22 cellular contexts compared by ENCODE assay signal in the genomic region with DNA sequence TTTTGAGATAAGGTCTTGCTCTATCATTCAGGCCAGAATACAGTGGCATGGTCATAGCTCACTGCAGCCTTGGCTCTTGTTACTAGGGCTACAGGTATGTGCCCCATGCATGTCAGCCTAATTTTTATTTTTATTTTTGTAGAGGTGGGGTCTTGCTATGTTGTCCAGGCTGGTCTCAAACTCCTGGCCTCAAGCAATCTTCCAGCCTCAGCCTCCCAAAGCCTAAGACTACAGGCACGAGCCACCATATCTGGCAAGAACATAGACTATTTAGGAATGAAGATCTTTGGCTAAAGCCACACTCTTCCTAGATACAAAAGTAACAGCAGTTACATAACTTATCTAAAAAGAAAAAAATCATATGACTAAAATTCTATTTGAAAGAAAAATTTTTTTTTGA.
"Had no signal": no experiment of that assay in that cellular context is flagged by ENCODE, and none has a peak within 500 bp of the region (broad histone marks: within the 10 kb centered on the region; RNA-seq: fewer than 3 reads in every experiment).

No MANE protein-coding gene starts in this region.

- H3K9me3 ChIP-seq: adrenal gland, ascending aorta, body of pancreas, breast epithelium had no signal

- H3K27me3 ChIP-seq: adrenal gland, ascending aorta, body of pancreas, brain microvascular endothelial cell, breast epithelium, cardiac muscle cell had no signal

- H3K27ac ChIP-seq: adrenal gland, ascending aorta, body of pancreas, brain microvascular endothelial cell, breast epithelium, cardiac muscle cell had no signal

- H3K36me3 ChIP-seq: breast epithelium had no signal

- ATAC-seq: activated naive CD8-positive, alpha-beta T cell treated with anti-CD3 and anti-CD28 coated beads, Interleukin-2, amount 50 U/mL, for 24 hours; activated T-cell treated with anti-CD3 and anti-CD28 coated beads, Interleukin-2, amount 50 U/mL, for 4 hours; activated T-cell treated with anti-CD3 and anti-CD28 coated beads, Interleukin-2, amount 50 U/mL, for 72 hours; body of pancreas had no signal

- DNase-seq: activated effector memory CD4-positive, alpha-beta T cell treated with Interleukin-2 at 50 U/mL for 16 hours; activated gamma-delta T cell; activated gamma-delta T cell treated with Interleukin-2 at 50 U/mL for 16 hours; activated naive CD4-positive, alpha-beta T cell; activated naive CD8-positive, alpha-beta T cell treated with anti-CD3 and anti-CD28 coated beads for 36 hours; activated naive CD8-positive, alpha-beta T cell treated with anti-CD3 and anti-CD28 coated beads, Interleukin-2, amount 10 ng/mL, durations not matched to agents 7 days and 5 days; activated naive CD8-positive, alpha-beta T cell treated with anti-CD3 and anti-CD28 coated beads, Interleukin-2, amount 50 U/mL, for 24 hours; activated T-cell treated with anti-CD3 and anti-CD28 coated beads, Interleukin-2, amount 50 U/mL, for 1 hour; adrenal gland; amniotic stem cell; aorta; body of pancreas; central memory CD4-positive, alpha-beta T cell; cerebellar nuclear complex had no signal

- H3K4me1 ChIP-seq: adrenal gland, ascending aorta, body of pancreas, breast epithelium had no signal

- H3K4me3 ChIP-seq: adrenal gland, ascending aorta, body of pancreas, breast epithelium, cardiac muscle cell had no signal

- FAIRE-seq: astrocyte, bronchial epithelial cell had no signal
